Comparison of ENCODE assay signal across 26 cellular contexts in genomic region chr6:122063090-122063489, GRCh38.
DNase-seq lines count a peak whose midpoint lies in the region; ATAC-seq, FAIRE-seq and TF ChIP-seq lines count a peak whose summit lies in the region.
"Had no signal": no experiment of that assay in that cellular context is flagged by ENCODE, and none has a peak within 500 bp of the region (broad histone marks: within the 10 kb centered on the region; RNA-seq: fewer than 3 reads in every experiment).

No MANE protein-coding gene starts in this region.

- no peak overlapping the region for H3K4me3 ChIP-seq in adipocyte (ENCODE audit: low read length)
- no peak overlapping the region for H3K4me3 ChIP-seq in adrenal gland
- H3K4me3 ChIP-seq: BLaER1 treated with 17β-estradiol and CSF1 and Interleukin-3, amounts not matched to agents 10 nM and 100 nM; thoracic aorta had no signal

- no peaks in the 10 kb centered on the region for H3K9me3 Mint-ChIP-seq in mesothelial cell of epicardium
- H3K9me3 Mint-ChIP-seq: T-helper 2 cell treated with Interferon-gamma antibody and Interleukin-4, amounts not matched to agents 5 μg/mL and 100 μg/mL, for 36 hours had no signal

- H3K27ac Mint-ChIP-seq in mesothelial cell of epicardium, result peak overlapping the region; percentile 86
- H3K27ac Mint-ChIP-seq: activated naive CD8-positive, alpha-beta T cell; T-helper 2 cell treated with Interferon-gamma antibody and Interleukin-4, amounts not matched to agents 5 μg/mL and 100 μg/mL, for 36 hours had no signal

- TF ChIP-seq CTCF in mesothelial cell of epicardium (IDR thresholded peaks at IDR 0.05; ENCODE audit: unreplicated experiment) (no peak), adrenal gland (IDR thresholded peaks at IDR 0.05) (no peak)

- no peak overlapping the region for H3K4me3 Mint-ChIP-seq in mesothelial cell of epicardium
- H3K4me3 Mint-ChIP-seq: activated naive CD8-positive, alpha-beta T cell; T-helper 2 cell treated with Interferon-gamma antibody and Interleukin-4, amounts not matched to agents 5 μg/mL and 100 μg/mL, for 36 hours had no signal

- H3K4me1 Mint-ChIP-seq in mesothelial cell of epicardium, result peaks cover 32% of the 10 kb centered on the region

- peak; percentile 99 for FAIRE-seq in G401.6 (lab: Jason Lieb, UNC)
- FAIRE-seq: H1, keratinocyte had no signal

- no peak overlapping the region for H3K9ac ChIP-seq in adipocyte (ENCODE audit: low read length)
- H3K9ac ChIP-seq: BLaER1 treated with 17β-estradiol and CSF1 and Interleukin-3, amounts not matched to agents 10 nM and 100 nM; KMS-11 had no signal

- no peaks in the 10 kb centered on the region for H3K36me3 Mint-ChIP-seq in mesothelial cell of epicardium
- H3K36me3 Mint-ChIP-seq: activated naive CD8-positive, alpha-beta T cell had no signal

- DNase-seq in NCI-H2107 treated with DMSO at 0.1 percent for 48 hours (lab: John Stamatoyannopoulos, UW; ENCODE audit: unreplicated experiment), result peak; percentile 45
- DNase-seq in adipocyte (ENCODE audit: low read depth), result peak; percentile 61
- no peak for DNase-seq in mesothelial cell of epicardium (ENCODE audit: low spot score in 2 of 2, unreplicated experiment in 2 of 2)
- no peak for DNase-seq in Right ventricle myocardium inferior (ENCODE audit: missing footprints)
- no peak for DNase-seq in adrenal gland
- no peak for DNase-seq in NCI-H1092 (lab: John Stamatoyannopoulos, UW)
- DNase-seq: activated CD8-positive, alpha-beta memory T cell treated with anti-CD3 and anti-CD28 coated beads, Interleukin-2, amount 50 U/mL, for 4 hours; DND-41; effector memory CD4-positive, alpha-beta T cell; erythroblast; MV-4-11; NCI-H2029; NCI-H510A treated with DMSO at 0.1 percent for 48 hours; posterior cingulate gyrus; stimulated activated naive CD4-positive, alpha-beta T cell treated with Interleukin-2 at 50 U/mL for 16 hours had no signal

- no peaks in the 10 kb centered on the region for H3K9me3 ChIP-seq in adipocyte (ENCODE audit: control insufficient read depth, low read length)
- H3K9me3 ChIP-seq in adrenal gland (replicated peaks in 1 of 3), result no peaks in the 10 kb centered on the region
- H3K9me3 ChIP-seq: BLaER1 treated with 17β-estradiol and CSF1 and Interleukin-3, amounts not matched to agents 10 nM and 100 nM; thoracic aorta had no signal

- no peak for TF ChIP-seq POLR2A in adrenal gland (IDR thresholded peaks at IDR 0.05)

- H3K27ac ChIP-seq in adrenal gland, result no peak overlapping the region
- H3K27ac ChIP-seq: BLaER1 treated with 17β-estradiol and CSF1 and Interleukin-3, amounts not matched to agents 10 nM and 100 nM; KMS-11; thoracic aorta; VCaP had no signal

- 48 to 71% (median 64%) methylated on average over 4 of the region's 4 CpGs for WGBS in adrenal gland, 4 donors

- ATAC-seq in Right ventricle myocardium inferior, result no peak
- no peak for ATAC-seq in GM18517 (IDR thresholded peaks at IDR 0.05; ENCODE audit: unreplicated experiment)
- ATAC-seq: sciatic nerve had no signal

- H3K27me3 Mint-ChIP-seq in mesothelial cell of epicardium (ENCODE audit: low read depth), result no peaks in the 10 kb centered on the region

- H3K36me3 ChIP-seq in adipocyte (ENCODE audit: control insufficient read depth, insufficient read depth, low read length, severe bottlenecking) (no peaks in the 10 kb centered on the region), adrenal gland (replicated peaks in 1 of 2) (no peaks in the 10 kb centered on the region)
- H3K36me3 ChIP-seq: BLaER1 treated with 17β-estradiol and CSF1 and Interleukin-3, amounts not matched to agents 10 nM and 100 nM; thoracic aorta had no signal

- intact Hi-C loops in Right ventricle myocardium inferior (cut with DNase I) (no loop called here), adrenal gland (cut with DNase I) (no loop called here)

- no peaks in the 10 kb centered on the region for H3K27me3 ChIP-seq in adipocyte (replicated peaks; ENCODE audit: control insufficient read depth, insufficient read depth, low read length)
- H3K27me3 ChIP-seq in adrenal gland, result no peaks in the 10 kb centered on the region
- H3K27me3 ChIP-seq: BLaER1 treated with 17β-estradiol and CSF1 and Interleukin-3, amounts not matched to agents 10 nM and 100 nM had no signal

- H3K4me1 ChIP-seq in adipocyte (ENCODE audit: control insufficient read depth, insufficient read depth, low read length) (peaks cover 14% of the 10 kb centered on the region), adrenal gland (replicated peaks in 1 of 2) (peaks cover 0 to 2% of the 10 kb centered on the region in 2 donors)

Comparison
In these comparisons a context has a peak if more than half of its experiments do, and no peak if none do; other contexts are left out.
1. DNase-seq: peak in NCI-H2107 treated with DMSO at 0.1 percent for 48 hours (single experiment) and adipocyte (single experiment); none in mesothelial cell of epicardium (0 of 2), Right ventricle myocardium inferior (single experiment), adrenal gland (0 of 7) and NCI-H1092 (single experiment).